2 cellular contexts compared by ENCODE assay signal in genomic region chr3:27244374-27244773, GRCh38.
TF ChIP-seq lines count a peak whose summit lies in the region.

No MANE protein-coding gene starts in this region.

TF ChIP-seq in HepG2, 621 proteins besides CTCF, POLR2A, EP300 and RAD21:
- no peak for TF ChIP-seq SAFB2 (CRISPR knock-in tag; IDR thresholded peaks at IDR 0.05; ENCODE audit: borderline replicate concordance, low read depth)

TF ChIP-seq in H1, 55 proteins besides CTCF, POLR2A, EP300 and RAD21:
- TF ChIP-seq FOSL1 (IDR thresholded peaks at IDR 0.05; ENCODE audit: insufficient read depth, low read depth, low read length) (no peak), TAF1 (IDR thresholded peaks at IDR 0.05; ENCODE audit: low read depth, low read length) (no peak), RBBP5 (IDR thresholded peaks at IDR 0.05; ENCODE audit: borderline replicate concordance, low read depth, low read length) (no peak), JUND (IDR thresholded peaks at IDR 0.05; ENCODE audit: low read length) (no peak), BACH1 (IDR thresholded peaks at IDR 0.05; ENCODE audit: low read length) (no peak), TAF7 (optimal IDR thresholded peaks at IDR 0.05; ENCODE audit: borderline replicate concordance, low read depth, low read length) (no peak), ASH2L (IDR thresholded peaks at IDR 0.05; ENCODE audit: low read length) (no peak), NRF1 (IDR thresholded peaks at IDR 0.05; ENCODE audit: low read depth, low read length) (no peak), USF2 (IDR thresholded peaks at IDR 0.05; ENCODE audit: low read length) (no peak), SIRT6 (IDR thresholded peaks at IDR 0.05; ENCODE audit: low read length) (no peak), NANOG (IDR thresholded peaks at IDR 0.05; ENCODE audit: insufficient read depth, low read depth, low read length, poor library complexity, severe bottlenecking) (no peak), SIX5 (IDR thresholded peaks at IDR 0.05; ENCODE audit: low read depth, low read length) (no peak)
